In genomic region chr4:148216866-148217814, GRCh38 we compare ENCODE assay signal across 8 cellular contexts.
DNase-seq lines count a peak whose midpoint lies in the region; ATAC-seq and TF ChIP-seq lines count a peak whose summit lies in the region.

No MANE protein-coding gene starts in this region.

- ATAC-seq in GM21526 (IDR thresholded peaks at IDR 0.05; ENCODE audit: low FRiP score, unreplicated experiment) = peak; percentile 96
- ATAC-seq in effector memory CD8-positive, alpha-beta T cell (replicated peaks) = peak; percentile 91
- ATAC-seq in stimulated activated naive CD8-positive, alpha-beta T cell treated with anti-CD3 and anti-CD28 coated beads, Interleukin-15, amount 100 ng/mL, for 72 hours = peak; percentile 93

- no peaks in the 10 kb centered on the region for H3K27me3 Mint-ChIP-seq in effector memory CD8-positive, alpha-beta T cell
- no peaks in the 10 kb centered on the region for H3K27me3 Mint-ChIP-seq in stimulated activated naive CD8-positive, alpha-beta T cell treated with anti-CD3 and anti-CD28 coated beads, Interleukin-15, amount 100 ng/mL, for 72 hours

- DNase-seq in GM13977 (ENCODE audit: low spot score) (peak; percentile 17), DMS 273 (lab: John Stamatoyannopoulos, UW; ENCODE audit: unreplicated experiment) (no peak), T1000 (lab: John Stamatoyannopoulos, UW) (no peak), NK-92 (lab: John Stamatoyannopoulos, UW; ENCODE audit: unreplicated experiment) (no peak)
- DNase-seq in effector memory CD8-positive, alpha-beta T cell = peak; percentile 21 to 26 (median 24)
- peak; percentile 33 to 53 for DNase-seq in stimulated activated naive CD8-positive, alpha-beta T cell treated with anti-CD3 and anti-CD28 coated beads, Interleukin-15, amount 100 ng/mL, for 72 hours

- no peaks in the 10 kb centered on the region for H3K9me3 Mint-ChIP-seq in effector memory CD8-positive, alpha-beta T cell
- peaks cover 0 to 4% of the 10 kb centered on the region in 2 donors for H3K9me3 Mint-ChIP-seq in stimulated activated naive CD8-positive, alpha-beta T cell treated with anti-CD3 and anti-CD28 coated beads, Interleukin-15, amount 100 ng/mL, for 72 hours

- H3K4me1 Mint-ChIP-seq in effector memory CD8-positive, alpha-beta T cell (ENCODE audit: low read depth in 2 of 2) = peaks cover 19 to 25% of the 10 kb centered on the region in 2 donors
- peaks cover 40% of the 10 kb centered on the region for H3K4me1 Mint-ChIP-seq in stimulated activated naive CD8-positive, alpha-beta T cell treated with anti-CD3 and anti-CD28 coated beads, Interleukin-15, amount 100 ng/mL, for 72 hours

- peak overlapping the region; percentile 41 to 76 for H3K4me3 Mint-ChIP-seq in effector memory CD8-positive, alpha-beta T cell
- H3K4me3 Mint-ChIP-seq in stimulated activated naive CD8-positive, alpha-beta T cell treated with anti-CD3 and anti-CD28 coated beads, Interleukin-15, amount 100 ng/mL, for 72 hours = peak overlapping the region; percentile 43 to 74

- H3K36me3 Mint-ChIP-seq in effector memory CD8-positive, alpha-beta T cell (ENCODE audit: insufficient read depth) = no peaks in the 10 kb centered on the region

- H3K27ac ChIP-seq in KOPT-K1 (ENCODE audit: low read depth, low read length, poor library complexity, severe bottlenecking) = peak overlapping the region; percentile 51

- no peaks in the 10 kb centered on the region for H3K36me3 ChIP-seq in KOPT-K1 (ENCODE audit: insufficient read depth, low read length)

- no peak for TF ChIP-seq CTCF in GM13977 (IDR thresholded peaks at IDR 0.05; ENCODE audit: extremely low read depth, insufficient read depth, missing control alignments)

- H3K27ac Mint-ChIP-seq in effector memory CD8-positive, alpha-beta T cell = peak overlapping the region; percentile 65 to 94
- H3K27ac Mint-ChIP-seq in stimulated activated naive CD8-positive, alpha-beta T cell treated with anti-CD3 and anti-CD28 coated beads, Interleukin-15, amount 100 ng/mL, for 72 hours = peak overlapping the region; percentile 31 to 88

- H3K9me3 ChIP-seq in KOPT-K1 (ENCODE audit: insufficient read depth, low read length, poor library complexity, severe bottlenecking) = no peaks in the 10 kb centered on the region

- in situ Hi-C loops in GM13977 (cut with MboI; ENCODE audit: low pct_unique_long_range_greater_than_20kb, low sequenced_read_pairs, unreplicated experiment) = no loop called here

Comparison
In these comparisons a context has a peak if more than half of its experiments do, and no peak if none do; other contexts are left out.
1. DNase-seq: peak in GM13977 (single experiment), effector memory CD8-positive, alpha-beta T cell (3 of 3) and stimulated activated naive CD8-positive, alpha-beta T cell treated with anti-CD3 and anti-CD28 coated beads, Interleukin-15, amount 100 ng/mL, for 72 hours (2 of 2); none in DMS 273 (single experiment), T1000 (single experiment) and NK-92 (single experiment).
2. Peak in every context shown above with its lines, with median percentiles within 50 percentile points of each other: ATAC-seq.